8 cellular contexts compared by ENCODE assay signal in genomic region chr10:97318772-97319651, GRCh38. TPM values are rescaled to one million over a fixed set of nuclear protein-coding genes. Genes with fewer than 3 reads are reported as not detected.
A peak's percentile ranks its signal among the peaks of the same experiment; 100 is the strongest.
DNase-seq lines count a peak whose midpoint lies in the region; ATAC-seq and TF ChIP-seq lines count a peak whose summit lies in the region.

Gene FRAT1, plus strand, starts transcription at chr10:97319271. Its CDS starts 183 bp downstream, at chr10:97319454.

- H3K9me3 Mint-ChIP-seq in activated CD4-positive, alpha-beta memory T cell treated with anti-CD3 and anti-CD28 coated beads, Interleukin-2, amount 10 ng/mL, durations not matched to agents 7 days and 5 days: no peaks in the 10 kb centered on the region

- ATAC-seq in HG03432 (IDR thresholded peaks at IDR 0.05; ENCODE audit: unreplicated experiment): peak; percentile 78

- H3K27ac ChIP-seq in BLaER1: peak within 1 kb of the TSS; percentile 100

- H3K4me3 ChIP-seq in BLaER1: peak within 1 kb of the TSS; percentile 87

- H3K36me3 Mint-ChIP-seq in activated CD4-positive, alpha-beta memory T cell treated with anti-CD3 and anti-CD28 coated beads, Interleukin-2, amount 10 ng/mL, durations not matched to agents 7 days and 5 days (ENCODE audit: low read depth): peaks cover 2% of the 10 kb centered on the region

- H4K20me1 ChIP-seq in BLaER1: peaks cover 12% of the 10 kb centered on the region; the same call in 1 of the 2 replicates

- DNase-seq in NCI-H748 treated with DMSO at 0.1 percent for 48 hours (lab: John Stamatoyannopoulos, UW): peak; percentile 47
- DNase-seq in activated CD4-positive, alpha-beta memory T cell treated with anti-CD3 and anti-CD28 coated beads, Interleukin-2, amount 10 ng/mL, durations not matched to agents 7 days and 5 days: peak; percentile 88
- DNase-seq in ecto neural progenitor cell (ENCODE audit: low spot score): peak; percentile 96
- DNase-seq in lung microvascular endothelial cell (ENCODE audit: low read depth in 2 of 2): peak; percentile 91 to 93
- peak; percentile 67 to 85 (median 74) for DNase-seq in stimulated activated CD4-positive, alpha-beta T cell treated with anti-CD3 and anti-CD28 coated beads, TNF-alpha, amount 100 ng/mL, for 24 hours (ENCODE audit: low read depth in 3 of 3)

- POLR2A ChIA-PET in activated CD4-positive, alpha-beta memory T cell treated with anti-CD3 and anti-CD28 coated beads, Interleukin-2, amount 10 ng/mL, durations not matched to agents 7 days and 5 days (lab: Charles Lee): interaction anchor here (1.0 to 3.5 kb wide), 11 partner anchors 9 to 172 kb away, joined by 3 to 51 read pairs (median 4); partner anchors contain the start of genes ARHGAP19, FRAT2 and RRP12

- peak within 1 kb of the TSS; percentile 93 for H3K27ac Mint-ChIP-seq in activated CD4-positive, alpha-beta memory T cell treated with anti-CD3 and anti-CD28 coated beads, Interleukin-2, amount 10 ng/mL, durations not matched to agents 7 days and 5 days

- peaks cover 4% of the 10 kb centered on the region for H3K27me3 Mint-ChIP-seq in activated CD4-positive, alpha-beta memory T cell treated with anti-CD3 and anti-CD28 coated beads, Interleukin-2, amount 10 ng/mL, durations not matched to agents 7 days and 5 days

- peak; percentile 42 for TF ChIP-seq POLR2A in GM19193 (IDR thresholded peaks at IDR 0.05; ENCODE audit: extremely low read depth, insufficient read depth, insufficient read length)

- H3K27me3 ChIP-seq in BLaER1: peaks cover 19% of the 10 kb centered on the region

- peaks cover 46% of the 10 kb centered on the region for H3K4me1 ChIP-seq in BLaER1

- peak within 1 kb of the TSS; percentile 100 for H3K9ac ChIP-seq in BLaER1

- no peaks in the 10 kb centered on the region for H3K9me3 ChIP-seq in BLaER1

- peaks cover 25% of the 10 kb centered on the region for H3K4me1 Mint-ChIP-seq in activated CD4-positive, alpha-beta memory T cell treated with anti-CD3 and anti-CD28 coated beads, Interleukin-2, amount 10 ng/mL, durations not matched to agents 7 days and 5 days

- CTCF ChIA-PET in activated CD4-positive, alpha-beta memory T cell treated with anti-CD3 and anti-CD28 coated beads, Interleukin-2, amount 10 ng/mL, durations not matched to agents 7 days and 5 days (lab: Charles Lee): interaction anchor here (0.9 to 2.4 kb wide), 4 partner anchors 14 to 40 kb away, joined by 4 to 14 read pairs (median 7); partner anchors contain the start of gene FRAT2

- H3K4me3 Mint-ChIP-seq in activated CD4-positive, alpha-beta memory T cell treated with anti-CD3 and anti-CD28 coated beads, Interleukin-2, amount 10 ng/mL, durations not matched to agents 7 days and 5 days: peak within 1 kb of the TSS; percentile 80

- peak within 1 kb of the TSS; percentile 100 for H3K4me2 ChIP-seq in BLaER1

- no peaks in the 10 kb centered on the region for H3K36me3 ChIP-seq in BLaER1

RNA-seq across cellular contexts. Expression of gene FRAT1, which starts in this region (rescaled TPM):
- 1 to 10 TPM; 6.9 to 7.6 TPM for total RNA-seq in activated CD4-positive, alpha-beta memory T cell treated with anti-CD3 and anti-CD28 coated beads, Interleukin-2, amount 10 ng/mL, durations not matched to agents 7 days and 5 days
- 3.7 and 5.8 TPM in 2 replicates for total RNA-seq in lung microvascular endothelial cell

Comparison
In these comparisons a context has a peak if more than half of its experiments do, and no peak if none do; other contexts are left out.
1. Peak in every context shown above with its lines: DNase-seq, ATAC-seq, H3K4me3 ChIP-seq and H3K27ac ChIP-seq.